Comparison of ENCODE assay signal across 11 cellular contexts in the genomic region with DNA sequence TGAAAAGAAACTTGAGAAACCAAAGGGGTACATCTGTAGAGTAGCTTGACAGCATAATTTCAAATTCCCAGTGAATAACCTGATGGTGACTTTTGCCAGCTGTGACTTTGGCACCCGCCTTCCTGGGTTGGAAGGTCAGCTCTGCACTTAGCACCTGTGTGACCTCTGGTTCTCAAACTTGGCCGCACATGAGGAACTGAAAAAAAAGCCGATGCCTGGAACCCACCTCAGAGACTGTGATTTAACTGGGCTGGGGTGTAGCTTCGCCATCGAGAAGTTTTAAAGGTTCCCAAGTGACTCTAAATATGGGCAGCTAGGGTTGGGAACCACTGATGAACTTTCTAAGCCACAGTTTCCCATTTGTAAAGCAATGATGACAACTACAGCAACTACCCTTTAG. TPM values are rescaled to one million over a fixed set of nuclear protein-coding genes. Genes with fewer than 3 reads are reported as not detected.
"Had no signal": no experiment of that assay in that cellular context is flagged by ENCODE, and none has a peak within 500 bp of the region (broad histone marks: within the 10 kb centered on the region; RNA-seq: fewer than 3 reads in every experiment).

No MANE protein-coding gene starts in this region.

- H3K4me1 Mint-ChIP-seq: activated naive CD4-positive, alpha-beta T cell treated with anti-CD3 and anti-CD28 coated beads, Interleukin-2, amount 10 ng/mL, durations not matched to agents 7 days and 5 days; activated T-helper 17 cell treated with anti-CD3 and anti-CD28 coated beads, Interleukin-2, amount 50 U/mL, for 72 hours had no signal

- H3K9me3 Mint-ChIP-seq: activated naive CD4-positive, alpha-beta T cell treated with anti-CD3 and anti-CD28 coated beads, Interleukin-2, amount 10 ng/mL, durations not matched to agents 7 days and 5 days; activated T-helper 17 cell treated with anti-CD3 and anti-CD28 coated beads, Interleukin-2, amount 50 U/mL, for 72 hours; nephron; WTC11 had no signal

- H3K27ac Mint-ChIP-seq: activated naive CD4-positive, alpha-beta T cell treated with anti-CD3 and anti-CD28 coated beads, Interleukin-2, amount 10 ng/mL, durations not matched to agents 7 days and 5 days; activated T-helper 17 cell treated with anti-CD3 and anti-CD28 coated beads, Interleukin-2, amount 50 U/mL, for 72 hours; nephron; WTC11 had no signal

- H3K36me3 Mint-ChIP-seq: activated naive CD4-positive, alpha-beta T cell treated with anti-CD3 and anti-CD28 coated beads, Interleukin-2, amount 10 ng/mL, durations not matched to agents 7 days and 5 days had no signal

- ATAC-seq: activated T-helper 17 cell treated with anti-CD3 and anti-CD28 coated beads, Interleukin-2, amount 50 U/mL, for 72 hours; gastroesophageal sphincter; stimulated activated naive CD8-positive, alpha-beta T cell treated with anti-CD3 and anti-CD28 coated beads, Interleukin-15, Interleukin-2, amounts not matched to agents 100 U/mL and 50 U/mL, for 24 hours; WTC11 had no signal

- H3K4me3 Mint-ChIP-seq: activated naive CD4-positive, alpha-beta T cell treated with anti-CD3 and anti-CD28 coated beads, Interleukin-2, amount 10 ng/mL, durations not matched to agents 7 days and 5 days; activated T-helper 17 cell treated with anti-CD3 and anti-CD28 coated beads, Interleukin-2, amount 50 U/mL, for 72 hours; nephron; WTC11 had no signal

- H3K27ac ChIP-seq: gastroesophageal sphincter, left ventricle myocardium inferior had no signal

- DNase-seq: activated CD4-positive, alpha-beta T cell treated with anti-CD3 and anti-CD28 coated beads for 48 hours; activated naive CD4-positive, alpha-beta T cell treated with anti-CD3 and anti-CD28 coated beads, Interleukin-2, amount 10 ng/mL, durations not matched to agents 7 days and 5 days; effector CD4-positive, alpha-beta T cell; left ventricle myocardium inferior; stimulated activated CD4-positive, alpha-beta T cell treated with anti-CD3 and anti-CD28 coated beads, Interleukin-4, amount 100 ng/mL, for 1 hour; stimulated activated CD8-positive, alpha-beta memory T cell treated with anti-CD3 and anti-CD28 coated beads, Interleukin-4, amount 100 ng/mL, for 48 hours; stimulated activated naive CD8-positive, alpha-beta T cell treated with anti-CD3 and anti-CD28 coated beads, Interleukin-15, Interleukin-2, amounts not matched to agents 100 U/mL and 50 U/mL, for 24 hours had no signal

- H3K4me3 ChIP-seq: gastroesophageal sphincter, left ventricle myocardium inferior had no signal

- H3K9me3 ChIP-seq: gastroesophageal sphincter, left ventricle myocardium inferior had no signal

RNA-seq across cellular contexts. Expression of a gene that starts 6.5 kb away (rescaled TPM):
- total RNA-seq: activated T-helper 17 cell treated with anti-CD3 and anti-CD28 coated beads, Interleukin-2, amount 50 U/mL, for 72 hours had no signal
